In the genomic region with DNA sequence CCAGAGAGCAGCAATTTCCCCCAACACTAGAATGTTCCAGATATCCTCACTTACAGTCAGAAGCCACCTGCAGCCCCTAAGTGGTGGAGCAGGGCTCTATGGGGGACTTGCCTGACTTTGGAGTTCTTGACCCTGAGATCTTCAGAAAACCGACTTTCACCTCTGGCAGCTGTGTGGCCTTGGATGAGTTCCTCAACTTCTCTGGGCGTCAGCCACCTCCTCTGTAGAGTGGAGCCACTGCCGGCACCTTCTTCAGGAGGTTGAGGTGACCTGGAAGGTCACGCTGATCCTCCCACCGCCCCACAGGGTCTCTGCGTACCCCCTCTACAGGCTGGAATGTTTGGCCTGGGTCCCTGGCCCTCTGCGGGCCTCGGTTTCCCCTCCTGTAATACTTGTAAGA, we compare ENCODE assay signal across 16 cellular contexts. TPM values are rescaled to one million over a fixed set of nuclear protein-coding genes. Genes with fewer than 3 reads are reported as not detected.
A peak's percentile ranks its signal among the peaks of the same experiment; 100 is the strongest.
DNase-seq lines count a peak whose midpoint lies in the region; TF ChIP-seq lines count a peak whose summit lies in the region.
"Had no signal": no experiment of that assay in that cellular context is flagged by ENCODE, and none has a peak within 500 bp of the region (broad histone marks: within the 10 kb centered on the region; RNA-seq: fewer than 3 reads in every experiment).

No MANE protein-coding gene starts in this region.

- DNase-seq in breast epithelium (ENCODE audit: low spot score in 2 of 2) (no peak), MCF 10A (ENCODE audit: unreplicated experiment) (no peak), NT2/D1 (ENCODE audit: low read depth, low spot score) (no peak), endodermal cell (no peak), NCI-H187 treated with DMSO at 0.1 percent for 48 hours (lab: John Stamatoyannopoulos, UW) (no peak), T-helper 1 cell (no peak), head of caudate nucleus (no peak)
- DNase-seq: 8988T; AML-193; CD4-positive, CD25-positive, alpha-beta regulatory T cell; DMS 273 treated with DMSO at 0.1 percent for 48 hours; H9 had no signal

- H3K27ac ChIP-seq in breast epithelium (peak overlapping the region; percentile 50 to 66), endodermal cell (ENCODE audit: low read depth, low read length) (peak overlapping the region; percentile 61), thymus (ENCODE audit: low read depth) (peak overlapping the region; percentile 52)
- H3K27ac ChIP-seq: BLaER1 treated with 17β-estradiol and CSF1 and Interleukin-3, amounts not matched to agents 10 nM and 100 nM had no signal

- WGBS in endodermal cell (ENCODE audit: insufficient coverage in 1 of 2, insufficient read length in 1 of 2), 2 experiments: 88 to 95% methylated on average over 5 to 8 of the region's 8 CpGs
- WGBS in thymus: 92% methylated on average over 8 of the region's 8 CpGs

- no peaks in the 10 kb centered on the region for H3K36me3 ChIP-seq in breast epithelium
- no peaks in the 10 kb centered on the region for H3K36me3 ChIP-seq in NT2/D1 (ENCODE audit: insufficient read depth, insufficient read length, low read length)
- no peaks in the 10 kb centered on the region for H3K36me3 ChIP-seq in endodermal cell (ENCODE audit: control insufficient read depth, insufficient read depth, low read length)
- H3K36me3 ChIP-seq in thymus (ENCODE audit: control insufficient read depth, insufficient read depth): no peaks in the 10 kb centered on the region
- H3K36me3 ChIP-seq: BLaER1 treated with 17β-estradiol and CSF1 and Interleukin-3, amounts not matched to agents 10 nM and 100 nM had no signal

- H3K9ac ChIP-seq in NT2/D1 (ENCODE audit: insufficient read length, low read depth): peak overlapping the region; percentile 56
- H3K9ac ChIP-seq in endodermal cell (ENCODE audit: extremely low read depth, low read length, poor library complexity, severe bottlenecking): no peak overlapping the region
- H3K9ac ChIP-seq: BLaER1 treated with 17β-estradiol and CSF1 and Interleukin-3, amounts not matched to agents 10 nM and 100 nM had no signal

- H3K4me1 ChIP-seq in breast epithelium: peaks cover 7 to 9% of the 10 kb centered on the region in 2 donors
- H3K4me1 ChIP-seq in NT2/D1 (ENCODE audit: insufficient read depth, insufficient read length): peaks cover 31% of the 10 kb centered on the region
- no peaks in the 10 kb centered on the region for H3K4me1 ChIP-seq in endodermal cell (ENCODE audit: control insufficient read depth, insufficient read depth, low read length)
- H3K4me1 ChIP-seq in thymus (ENCODE audit: control insufficient read depth, insufficient read depth, low read length): no peaks in the 10 kb centered on the region

- TF ChIP-seq CTCF in breast epithelium (IDR thresholded peaks at IDR 0.05) (no peak), MCF 10A (IDR thresholded peaks at IDR 0.05; ENCODE audit: unreplicated experiment) (no peak), endodermal cell (conservative IDR thresholded peaks at IDR 0.05) (no peak)

- H3K9me3 ChIP-seq in breast epithelium (no peaks in the 10 kb centered on the region), NT2/D1 (ENCODE audit: insufficient read depth, low read length) (no peaks in the 10 kb centered on the region), endodermal cell (ENCODE audit: control insufficient read depth, low read length) (no peaks in the 10 kb centered on the region), thymus (ENCODE audit: control insufficient read depth) (no peaks in the 10 kb centered on the region)
- H3K9me3 ChIP-seq: BLaER1 treated with 17β-estradiol and CSF1 and Interleukin-3, amounts not matched to agents 10 nM and 100 nM had no signal

- BruUV-seq in MCF 10A (replicated peaks; lab: Mats Ljungman, UMichigan): no TSS peak

- H3K27me3 ChIP-seq in breast epithelium: peaks cover 0 to 4% of the 10 kb centered on the region in 2 donors
- peaks cover 2% of the 10 kb centered on the region for H3K27me3 ChIP-seq in NT2/D1 (ENCODE audit: insufficient read depth, insufficient read length)
- no peaks in the 10 kb centered on the region for H3K27me3 ChIP-seq in endodermal cell (ENCODE audit: control insufficient read depth, insufficient read depth, low read length, poor library complexity, severe bottlenecking)
- H3K27me3 ChIP-seq in thymus (ENCODE audit: control insufficient read depth, insufficient read depth): peaks cover 2% of the 10 kb centered on the region
- H3K27me3 ChIP-seq: BLaER1 treated with 17β-estradiol and CSF1 and Interleukin-3, amounts not matched to agents 10 nM and 100 nM had no signal

- H3K9me3 Mint-ChIP-seq in MCF 10A (ENCODE audit: unreplicated experiment) (no peaks in the 10 kb centered on the region), endodermal cell (no peaks in the 10 kb centered on the region)
- H3K9me3 Mint-ChIP-seq: GM23338, H9 had no signal

- H3K27ac Mint-ChIP-seq in MCF 10A (ENCODE audit: low read depth, unreplicated experiment): no peak overlapping the region
- no peak overlapping the region for H3K27ac Mint-ChIP-seq in endodermal cell
- H3K27ac Mint-ChIP-seq: CD4-positive, CD25-positive, alpha-beta regulatory T cell; GM23338; H9 had no signal

- POLR2A ChIA-PET in MCF 10A (lab: Yijun Ruan, JAX): no interaction called here

- H3K4me3 ChIP-seq in breast epithelium (no peak overlapping the region), NT2/D1 (ENCODE audit: insufficient read length, low read depth) (no peak overlapping the region), endodermal cell (ENCODE audit: low read length) (no peak overlapping the region), thymus (ENCODE audit: low read length) (no peak overlapping the region)
- H3K4me3 ChIP-seq: BLaER1 treated with 17β-estradiol and CSF1 and Interleukin-3, amounts not matched to agents 10 nM and 100 nM; GM23338 had no signal

- intact Hi-C loops in breast epithelium (cut with DNase I; ENCODE audit: low total_unique reads): no loop called here
- intact Hi-C loops in MCF 10A (cut with micrococcal nuclease): no loop called here
- intact Hi-C loops in head of caudate nucleus (cut with DNase I): no loop called here

- H3K36me3 Mint-ChIP-seq in MCF 10A (ENCODE audit: insufficient read depth, unreplicated experiment) (no peaks in the 10 kb centered on the region), endodermal cell (ENCODE audit: low read depth) (no peaks in the 10 kb centered on the region)
- H3K36me3 Mint-ChIP-seq: CD4-positive, CD25-positive, alpha-beta regulatory T cell had no signal

- CTCF ChIA-PET in MCF 10A (lab: Yijun Ruan, JAX): interaction anchor here (0.5 kb wide), 1 partner anchor 74 kb away, joined by 3 read pairs; no protein-coding TSS in a partner anchor

- H3K27me3 Mint-ChIP-seq in MCF 10A (ENCODE audit: insufficient read depth, unreplicated experiment): no peaks in the 10 kb centered on the region
- H3K27me3 Mint-ChIP-seq in endodermal cell (ENCODE audit: insufficient read depth): no peaks in the 10 kb centered on the region

- H3K4me3 Mint-ChIP-seq in MCF 10A (ENCODE audit: unreplicated experiment): no peak overlapping the region
- no peak overlapping the region for H3K4me3 Mint-ChIP-seq in endodermal cell
- H3K4me3 Mint-ChIP-seq: CD4-positive, CD25-positive, alpha-beta regulatory T cell; GM23338; H9 had no signal

- TF ChIP-seq POLR2A in breast epithelium (IDR thresholded peaks at IDR 0.05): no peak

- H3K4me1 Mint-ChIP-seq in MCF 10A (ENCODE audit: insufficient read depth, unreplicated experiment) (no peaks in the 10 kb centered on the region), endodermal cell (peaks cover 10% of the 10 kb centered on the region)
- H3K4me1 Mint-ChIP-seq: CD4-positive, CD25-positive, alpha-beta regulatory T cell had no signal

RNA-seq across cellular contexts. Expression of a gene that starts 7.1 kb away (rescaled TPM):
- total RNA-seq in breast epithelium: not detected
- not detected in 2 replicates for total RNA-seq in MCF 10A (2022)
- 1 to 10 TPM in 1 of 2 donors, not detected in 1; 1.3 TPM for total RNA-seq in endodermal cell
- not detected for polyA plus RNA-seq in endodermal cell (2013, experiment 1 of 2)
- polyA plus RNA-seq in endodermal cell (2013, experiment 2 of 2): not detected
- not detected for polyA plus RNA-seq in thymus
- total RNA-seq: Daoy, GM23338, H9 had no signal
- polyA plus RNA-seq: GM23338 had no signal

RNA-seq across cellular contexts. Expression of a gene that starts 26.2 kb away (rescaled TPM):
- total RNA-seq in breast epithelium (100 to 1,000 TPM; 186 to 278 (median 186) TPM), MCF 10A (2022) (239 and 243 TPM in 2 replicates), endodermal cell (100 to 1,000 TPM; 242 to 269 TPM)
- polyA plus RNA-seq in endodermal cell (2013, experiment 1 of 2): 216 TPM
- 206 TPM for polyA plus RNA-seq in endodermal cell (2013, experiment 2 of 2)
- polyA plus RNA-seq in thymus: 292 TPM

RNA-seq across cellular contexts. Expression of a gene that starts 26.2 kb away (rescaled TPM):
- total RNA-seq in breast epithelium: 1 to 10 TPM in 2 of 3 donors, not detected in 1; 1.3 to 2.9 TPM
- 0.22 and 0.51 TPM in 2 replicates for total RNA-seq in MCF 10A (2022)
- 1 to 10 TPM in 1 of 2 donors, not detected in 1; 1.3 TPM for total RNA-seq in endodermal cell
- polyA plus RNA-seq in endodermal cell (2013, experiment 1 of 2): 0.78 TPM
- 0.46 TPM for polyA plus RNA-seq in endodermal cell (2013, experiment 2 of 2)
- polyA plus RNA-seq in thymus: 2.9 TPM
- total RNA-seq: CD4-positive, CD25-positive, alpha-beta regulatory T cell; Daoy; GM23338; H9 had no signal
- polyA plus RNA-seq: CD4-positive, CD25-positive, alpha-beta regulatory T cell had no signal

RNA-seq across cellular contexts. Expression of a gene that starts 27.2 kb away (rescaled TPM):
- total RNA-seq in breast epithelium (10 to 100 TPM in 1 of 3 donors, 1 to 10 TPM in 2; 6.1 to 11.8 (median 9.2) TPM), MCF 10A (2022) (6.6 and 7.0 TPM in 2 replicates), endodermal cell (1 to 10 TPM; 5.9 TPM)
- polyA plus RNA-seq in endodermal cell (2013, experiment 1 of 2): 3.5 TPM
- polyA plus RNA-seq in endodermal cell (2013, experiment 2 of 2): 3.4 TPM
- 10.8 TPM for polyA plus RNA-seq in thymus

RNA-seq across cellular contexts. Expression of a gene that starts 36.6 kb away (rescaled TPM):
- total RNA-seq in breast epithelium (10 to 100 TPM in 2 of 3 donors, 1 to 10 TPM in 1; 9.4 to 19.0 (median 16.4) TPM), MCF 10A (2022) (7.3 and 8.5 TPM in 2 replicates), endodermal cell (1 to 10 TPM; 6.6 to 6.7 TPM)
- 3.8 TPM for polyA plus RNA-seq in endodermal cell (2013, experiment 1 of 2)
- polyA plus RNA-seq in endodermal cell (2013, experiment 2 of 2): 3.8 TPM
- polyA plus RNA-seq in thymus: 70.4 TPM
